ENCODE assay signal across 16 cellular contexts in the genomic region with DNA sequence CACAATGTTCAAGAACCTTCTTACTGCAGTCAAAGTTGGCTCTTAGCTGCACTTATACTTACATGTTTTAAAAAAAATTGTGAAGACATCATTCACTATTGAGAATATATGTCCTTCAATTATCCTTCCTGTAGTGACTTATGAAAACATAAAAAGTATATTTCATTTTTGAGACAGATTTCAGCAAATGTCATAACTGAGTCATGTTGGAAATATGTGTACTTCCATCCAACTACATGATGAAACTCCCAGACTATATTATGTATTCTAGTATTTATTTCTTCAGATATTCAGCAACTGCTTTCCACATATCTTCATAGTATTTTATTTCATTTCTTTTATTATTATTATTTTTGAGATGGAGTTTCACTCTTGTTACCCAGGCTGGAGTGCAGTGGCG.
DNase-seq lines count a peak whose midpoint lies in the region; ATAC-seq and TF ChIP-seq lines count a peak whose summit lies in the region.
"Had no signal": no experiment of that assay in that cellular context is flagged by ENCODE, and none has a peak within 500 bp of the region (broad histone marks: within the 10 kb centered on the region; RNA-seq: fewer than 3 reads in every experiment).

No MANE protein-coding gene starts in this region.

- H3K79me2 ChIP-seq in HCT116 (ENCODE audit: insufficient read depth, low read length): no peaks in the 10 kb centered on the region
- no peaks in the 10 kb centered on the region for H3K79me2 ChIP-seq in SK-N-SH (ENCODE audit: insufficient read depth)
- H3K79me2 ChIP-seq: hepatocyte had no signal

- H3K9me2 ChIP-seq in HCT116 (ENCODE audit: insufficient read depth): no peaks in the 10 kb centered on the region
- H3K9me2 ChIP-seq in SK-N-SH: no peaks in the 10 kb centered on the region

- H4K20me1 ChIP-seq in HCT116 (ENCODE audit: insufficient read depth): no peaks in the 10 kb centered on the region
- no peaks in the 10 kb centered on the region for H4K20me1 ChIP-seq in SK-N-SH (ENCODE audit: insufficient read depth)

- H3K9me3 ChIP-seq in HCT116 (ENCODE audit: control insufficient read depth in 1 of 2, insufficient read depth in 1 of 2, low read depth in 1 of 2, low read length in 2 of 2) (no peaks in the 10 kb centered on the region), SK-N-SH (no peaks in the 10 kb centered on the region), skeletal muscle satellite cell (replicated peaks; ENCODE audit: low read length) (no peaks in the 10 kb centered on the region)
- H3K9me3 ChIP-seq: psoas muscle, thyroid gland had no signal

- H3K9ac ChIP-seq in HCT116 (ENCODE audit: low read length) (no peak overlapping the region), SK-N-SH (no peak overlapping the region; the same call in 1 of the 2 replicates), skeletal muscle satellite cell (ENCODE audit: low read depth, low read length) (peak overlapping the region; percentile 25)

- TF ChIP-seq CTCF in HCT116 (IDR thresholded peaks at IDR 0.05 in 2 of 3, conservative IDR thresholded peaks at IDR 0.05 in 1 of 3; ENCODE audit: borderline replicate concordance in 1 of 3, insufficient read depth in 1 of 3, low read depth in 2 of 3, low read length in 2 of 3) (no peak), SK-N-SH (IDR thresholded peaks at IDR 0.05) (no peak), fibroblast of mammary gland (conservative IDR thresholded peaks at IDR 0.05; ENCODE audit: control insufficient read depth, insufficient read depth, low read depth, low read length) (no peak)

- H3K27ac ChIP-seq in HCT116 (ENCODE audit: low read depth, low read length) (no peak overlapping the region), SK-N-SH (ENCODE audit: low read depth in 2 of 2, low read length in 1 of 2) (peak overlapping the region in 1 of 2 experiments; percentile 82; a peak in 2 of 4 replicates)
- H3K27ac ChIP-seq: hepatocyte, thyroid gland had no signal

- no TSS peak for BruUV-seq in HCT116 (replicated peaks; lab: Mats Ljungman, UMichigan)

- 97% methylated on average over 1 of the region's 1 CpG for WGBS in SK-N-SH (ENCODE audit: low lambda C conversion rate)

- H3K4me1 ChIP-seq in HCT116 (ENCODE audit: control insufficient read depth in 1 of 2, insufficient read depth in 2 of 2, low read length in 2 of 2): peaks cover 8 to 19% of the 10 kb centered on the region in 2 experiments; a peak in 3 of 4 replicates
- H3K4me1 ChIP-seq in SK-N-SH (ENCODE audit: control insufficient read depth in 1 of 2, insufficient read depth in 2 of 2, low read depth in 1 of 2, low read length in 1 of 2): peaks cover 7 to 8% of the 10 kb centered on the region in 2 experiments; a peak in 2 of 4 replicates
- peaks cover 22% of the 10 kb centered on the region for H3K4me1 ChIP-seq in skeletal muscle satellite cell (ENCODE audit: control insufficient read depth, insufficient read depth, low read length)
- H3K4me1 ChIP-seq: thyroid gland had no signal

- POLR2A ChIA-PET in HCT116 (lab: Charles Lee) (interaction anchor here (1.0 kb wide), 1 partner anchor 10 kb away, joined by 3 read pairs; no protein-coding TSS in a partner anchor), SK-N-SH (lab: Yijun Ruan, JAX) (no interaction called here)

- H3K4me2 ChIP-seq in HCT116 (ENCODE audit: low read length) (peak overlapping the region; percentile 38; the same call in 1 of the 2 replicates), SK-N-SH (no peak overlapping the region), skeletal muscle satellite cell (ENCODE audit: low read length) (peak overlapping the region; percentile 71)
- H3K4me2 ChIP-seq: hepatocyte had no signal

- H2AFZ ChIP-seq in HCT116 (ENCODE audit: low read depth, low read length, poor library complexity, severe bottlenecking) (peak overlapping the region; percentile 0), SK-N-SH (ENCODE audit: low read depth) (no peak overlapping the region)
- H2AFZ ChIP-seq: hepatocyte had no signal

- 0 out of 2 replicates have a peak, but pooled peaks have one; percentile 10 for ATAC-seq in HCT116
- ATAC-seq: activated T-cell treated with anti-CD3 and anti-CD28 coated beads, Interleukin-2, amount 50 U/mL, for 4 hours; psoas muscle had no signal

- H3K36me3 ChIP-seq in HCT116 (ENCODE audit: control insufficient read depth in 1 of 2, insufficient read depth in 2 of 2, low read length in 2 of 2) (no peaks in the 10 kb centered on the region), SK-N-SH (replicated peaks in 1 of 2; ENCODE audit: control insufficient read depth in 1 of 2, insufficient read depth in 2 of 2, low read length in 1 of 2) (no peaks in the 10 kb centered on the region), skeletal muscle satellite cell (ENCODE audit: insufficient read depth, low read length) (no peaks in the 10 kb centered on the region), H7 (replicated peaks; ENCODE audit: control insufficient read depth, insufficient read depth, low read length) (no peaks in the 10 kb centered on the region)
- H3K36me3 ChIP-seq: thyroid gland had no signal

- H3K27me3 ChIP-seq in HCT116 (ENCODE audit: insufficient read depth, low read length) (no peaks in the 10 kb centered on the region), SK-N-SH (ENCODE audit: insufficient read depth) (no peaks in the 10 kb centered on the region), skeletal muscle satellite cell (ENCODE audit: control insufficient read depth, insufficient read depth, low read length) (no peaks in the 10 kb centered on the region), H7 (ENCODE audit: control insufficient read depth, insufficient read depth, low read length) (no peaks in the 10 kb centered on the region)
- H3K27me3 ChIP-seq: hepatocyte, thyroid gland had no signal

- RAD21 ChIA-PET in HCT116 (lab: Charles Lee; ENCODE audit: low non-redundant PET in 1 of 2, low total read pairs in 2 of 2, uncharacterized antibody in 2 of 2, unreplicated experiment in 2 of 2): interaction anchor here in 1 of 2 experiments (0.8 kb wide), 1 partner anchor 232 kb away, joined by 3 read pairs; no protein-coding TSS in a partner anchor

- TF ChIP-seq RAD21 in HCT116 (IDR thresholded peaks at IDR 0.05; ENCODE audit: low read depth): no peak
- TF ChIP-seq RAD21 in SK-N-SH (IDR thresholded peaks at IDR 0.05; ENCODE audit: low read length): no peak

- DNase-seq in HCT116 (ENCODE audit: low read depth, low spot score) (no peak), SK-N-SH (no peak), fibroblast of mammary gland (ENCODE audit: low read depth) (peak; percentile 67), H7 (no peak), CD1c-positive myeloid dendritic cell (ENCODE audit: extremely low spot score) (no peak), GM19238 (ENCODE audit: insufficient read length, low spot score) (no peak)
- no peak for DNase-seq in stimulated activated naive CD4-positive, alpha-beta T cell treated with Interleukin-2 at 50 U/mL for 16 hours (lab: John Stamatoyannopoulos, UW)
- DNase-seq: activated CD4-positive, alpha-beta memory T cell treated with anti-CD3 and anti-CD28 coated beads for 36 hours; activated T-cell treated with anti-CD3 and anti-CD28 coated beads, Interleukin-2, amount 50 U/mL, for 4 hours; C1 segment of cervical spinal cord; NCI-H1694; NCI-H2227 treated with DMSO at 0.1 percent for 48 hours; psoas muscle; thyroid gland had no signal

- H3K4me3 ChIP-seq in HCT116 (replicated peaks in 1 of 2; ENCODE audit: low read depth in 1 of 2, low read length in 2 of 2) (no peak overlapping the region), SK-N-SH (ENCODE audit: low read depth in 2 of 2, low read length in 1 of 2) (no peak overlapping the region), fibroblast of mammary gland (ENCODE audit: control insufficient read depth, low read depth, low read length) (no peak overlapping the region), skeletal muscle satellite cell (ENCODE audit: low read length) (peak overlapping the region; percentile 28), H7 (ENCODE audit: insufficient read depth, low read depth, low read length) (no peak overlapping the region)
- H3K4me3 ChIP-seq: hepatocyte, psoas muscle, thyroid gland had no signal

- CTCF ChIA-PET in HCT116 (lab: Charles Lee) (interaction anchor here (0.8 kb wide), 1 partner anchor 60 kb away, joined by 3 read pairs; no protein-coding TSS in a partner anchor), SK-N-SH (lab: Yijun Ruan, JAX) (interaction anchor here (0.8 to 2.2 kb wide), 4 partner anchors 11 to 984 kb away, joined by 3 to 13 read pairs (median 4); no protein-coding TSS in a partner anchor)

- intact Hi-C loops in HCT116 (cut with micrococcal nuclease): no loop called here

- TF ChIP-seq EP300 in SK-N-SH (IDR thresholded peaks at IDR 0.05; ENCODE audit: borderline replicate concordance in 1 of 2, low read depth in 1 of 2, low read length in 1 of 2): no peak

- H3F3A ChIP-seq in SK-N-SH (replicated peaks; ENCODE audit: insufficient read depth): peaks cover 30% of the 10 kb centered on the region

- no peak for TF ChIP-seq POLR2A in HCT116 (IDR thresholded peaks at IDR 0.05; ENCODE audit: borderline replicate concordance, extremely low read depth, insufficient read depth, insufficient read length)

TF ChIP-seq in HCT116, 20 proteins besides CTCF, POLR2A, EP300 and RAD21 (continues in another document):
- TF ChIP-seq, protein P1, sequence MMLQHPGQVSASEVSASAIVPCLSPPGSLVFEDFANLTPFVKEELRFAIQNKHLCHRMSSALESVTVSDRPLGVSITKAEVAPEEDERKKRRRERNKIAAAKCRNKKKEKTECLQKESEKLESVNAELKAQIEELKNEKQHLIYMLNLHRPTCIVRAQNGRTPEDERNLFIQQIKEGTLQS (IDR thresholded peaks at IDR 0.05): no peak
- TF ChIP-seq, protein P2, sequence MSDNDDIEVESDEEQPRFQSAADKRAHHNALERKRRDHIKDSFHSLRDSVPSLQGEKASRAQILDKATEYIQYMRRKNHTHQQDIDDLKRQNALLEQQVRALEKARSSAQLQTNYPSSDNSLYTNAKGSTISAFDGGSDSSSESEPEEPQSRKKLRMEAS (IDR thresholded peaks at IDR 0.05): no peak

TF ChIP-seq in SK-N-SH, 30 proteins besides CTCF, POLR2A, EP300 and RAD21 (continues in another document):
- TF ChIP-seq, protein P3, sequence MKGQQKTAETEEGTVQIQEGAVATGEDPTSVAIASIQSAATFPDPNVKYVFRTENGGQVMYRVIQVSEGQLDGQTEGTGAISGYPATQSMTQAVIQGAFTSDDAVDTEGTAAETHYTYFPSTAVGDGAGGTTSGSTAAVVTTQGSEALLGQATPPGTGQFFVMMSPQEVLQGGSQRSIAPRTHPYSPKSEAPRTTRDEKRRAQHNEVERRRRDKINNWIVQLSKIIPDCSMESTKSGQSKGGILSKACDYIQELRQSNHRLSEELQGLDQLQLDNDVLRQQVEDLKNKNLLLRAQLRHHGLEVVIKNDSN (IDR thresholded peaks at IDR 0.05; ENCODE audit: borderline replicate concordance, low read depth): no peak
- TF ChIP-seq TCF12 (IDR thresholded peaks at IDR 0.05) (peak; percentile 23), RCOR1 (IDR thresholded peaks at IDR 0.05; ENCODE audit: low read length) (no peak), FOSL2 (IDR thresholded peaks at IDR 0.05; ENCODE audit: borderline replicate concordance, low read depth) (peak; percentile 38; the same call in 1 of the 2 replicates)
- TF ChIP-seq, protein P2 (IDR thresholded peaks at IDR 0.05; ENCODE audit: low read depth): no peak
